ENCODE assay signal across 8 cellular contexts in genomic region chr14:73744874-73745529, GRCh38. TPM values are rescaled to one million over a fixed set of nuclear protein-coding genes. Genes with fewer than 3 reads are reported as not detected.
A peak's percentile ranks its signal among the peaks of the same experiment; 100 is the strongest.
DNase-seq lines count a peak whose midpoint lies in the region; ATAC-seq and TF ChIP-seq lines count a peak whose summit lies in the region.

No MANE protein-coding gene starts in this region.

- no peak overlapping the region for H4K5ac ChIP-seq in mesendoderm (ENCODE audit: low read length)

- no peak overlapping the region for H2BK5ac ChIP-seq in mesendoderm (ENCODE audit: low read length)

- H3K23ac ChIP-seq in mesendoderm (ENCODE audit: low read length): peak overlapping the region; percentile 45

- no peaks in the 10 kb centered on the region for H3K27me3 ChIP-seq in mesendoderm (ENCODE audit: insufficient read depth, low read length, poor library complexity)
- H3K27me3 ChIP-seq in tibial nerve: no peaks in the 10 kb centered on the region

- WGBS in mesendoderm (ENCODE audit: extremely low coverage, insufficient coverage, low lambda C conversion rate): no CpG with 5 or more reads among the region's 6 CpGs
- 89% methylated on average over 3 to 4 of the region's 6 CpGs for WGBS in tibial nerve, 2 donors

- no peak overlapping the region for H4K8ac ChIP-seq in mesendoderm (ENCODE audit: low read depth, low read length)

- no peak overlapping the region for H3K56ac ChIP-seq in mesendoderm (ENCODE audit: low read length)

- H2BK15ac ChIP-seq in mesendoderm (replicated peaks; ENCODE audit: low read depth): no peak overlapping the region

- H3K4me2 ChIP-seq in mesendoderm (ENCODE audit: low read length): no peak overlapping the region

- DNase-seq in activated effector memory CD4-positive, alpha-beta T cell treated with anti-CD3 and anti-CD28 coated beads, Interleukin-2, amount 50 U/mL, for 16 hours: peak; percentile 70
- no peak for DNase-seq in activated effector memory CD4-positive, alpha-beta T cell treated with Interleukin-2 at 50 U/mL for 16 hours
- no peak for DNase-seq in mesendoderm
- no peak for DNase-seq in tibial nerve (ENCODE audit: low spot score in 2 of 2)
- DNase-seq in NCI-H526 (lab: John Stamatoyannopoulos, UW): no peak
- no peak for DNase-seq in stimulated activated CD4-positive, alpha-beta T cell treated with anti-CD3 and anti-CD28 coated beads, Interleukin-15, amount 100 ng/mL, for 24 hours

- H3K9me3 ChIP-seq in tibial nerve: no peaks in the 10 kb centered on the region

- TF ChIP-seq CTCF in tibial nerve (IDR thresholded peaks at IDR 0.05): no peak

- ATAC-seq in HG02588 (IDR thresholded peaks at IDR 0.05; ENCODE audit: unreplicated experiment): no peak

- H3K9ac ChIP-seq in mesendoderm (ENCODE audit: low read length): no peak overlapping the region

- no peak for TF ChIP-seq POLR2A in tibial nerve (IDR thresholded peaks at IDR 0.05)

- no peak overlapping the region for H3K4ac ChIP-seq in mesendoderm (ENCODE audit: low read depth, low read length)

- peaks cover 19% of the 10 kb centered on the region for H3K79me2 ChIP-seq in mesendoderm (ENCODE audit: control insufficient read depth, insufficient read depth, low read length)

- H3K79me1 ChIP-seq in mesendoderm (ENCODE audit: low read length): peaks cover 18% of the 10 kb centered on the region

- no peak for TF ChIP-seq EP300 in tibial nerve (IDR thresholded peaks at IDR 0.05)

- no peak overlapping the region for H2AK5ac ChIP-seq in mesendoderm (ENCODE audit: low read length)

- H3K18ac ChIP-seq in mesendoderm (ENCODE audit: low read length): no peak overlapping the region

- no peaks in the 10 kb centered on the region for H3K36me3 ChIP-seq in mesendoderm (ENCODE audit: control insufficient read depth, insufficient read depth, low read length)
- no peaks in the 10 kb centered on the region for H3K36me3 ChIP-seq in tibial nerve

- H3K4me1 ChIP-seq in mesendoderm (ENCODE audit: control insufficient read depth, low read depth, low read length) (peaks cover 20% of the 10 kb centered on the region), tibial nerve (peaks cover 7 to 100% (median 99%) of the 10 kb centered on the region in 4 donors)

- H3K4me3 ChIP-seq in mesendoderm (ENCODE audit: low read length) (no peak overlapping the region), tibial nerve (no peak overlapping the region)

- H3K27ac ChIP-seq in angular gyrus (ENCODE audit: low read depth, low read length) (peak overlapping the region; percentile 56), mesendoderm (ENCODE audit: low read depth, low read length) (no peak overlapping the region), tibial nerve (peak overlapping the region; percentile 0 to 99 (median 84))

- H2BK120ac ChIP-seq in mesendoderm (ENCODE audit: low read depth, low read length): no peak overlapping the region

RNA-seq across cellular contexts. Expression of gene PNMA1, which starts 30.8 kb away (rescaled TPM):
- polyA plus RNA-seq in mesendoderm (2013, experiment 1 of 2): 34.5 TPM
- 34.4 TPM for polyA plus RNA-seq in mesendoderm (2013, experiment 2 of 2)
- 10 to 100 TPM; 21.2 to 43.5 (median 34.2) TPM for total RNA-seq in tibial nerve
